9 cellular contexts compared by ENCODE assay signal in genomic region chr6:111950661-111951426, GRCh38.
DNase-seq lines count a peak whose midpoint lies in the region; ATAC-seq and TF ChIP-seq lines count a peak whose summit lies in the region.
"Had no signal": no experiment of that assay in that cellular context is flagged by ENCODE, and none has a peak within 500 bp of the region (broad histone marks: within the 10 kb centered on the region; RNA-seq: fewer than 3 reads in every experiment).

No MANE protein-coding gene starts in this region.

- no peaks in the 10 kb centered on the region for H3K27me3 Mint-ChIP-seq in stimulated activated naive CD8-positive, alpha-beta T cell treated with anti-CD3 and anti-CD28 coated beads, Interleukin-15, amount 100 ng/mL, for 72 hours
- peaks cover 7 to 14% of the 10 kb centered on the region in 2 donors for H3K27me3 Mint-ChIP-seq in natural killer cell (ENCODE audit: low read depth in 2 of 2)
- H3K27me3 Mint-ChIP-seq: activated naive CD8-positive, alpha-beta T cell had no signal

- intact Hi-C loops in sciatic nerve (cut with DNase I) (no loop called here), natural killer cell (cut with micrococcal nuclease) (no loop called here)

- DNase-seq in LNCaP clone FGC (ENCODE audit: low read depth) (peak; percentile 11), NCI-H524 treated with DMSO at 0.1 percent for 48 hours (lab: John Stamatoyannopoulos, UW) (peak; percentile 18), fibroblast of mammary gland (ENCODE audit: low read depth) (peak; percentile 59), sciatic nerve (ENCODE audit: low spot score) (no peak), natural killer cell (no peak)
- no peak for DNase-seq in stimulated activated naive CD8-positive, alpha-beta T cell treated with anti-CD3 and anti-CD28 coated beads, Interleukin-15, amount 100 ng/mL, for 72 hours

- H3K4me3 Mint-ChIP-seq in stimulated activated naive CD8-positive, alpha-beta T cell treated with anti-CD3 and anti-CD28 coated beads, Interleukin-15, amount 100 ng/mL, for 72 hours: no peak overlapping the region
- no peak overlapping the region for H3K4me3 Mint-ChIP-seq in natural killer cell
- H3K4me3 Mint-ChIP-seq: activated naive CD8-positive, alpha-beta T cell; GM23338 had no signal

- TF ChIP-seq CTCF in LNCaP clone FGC (IDR thresholded peaks at IDR 0.05; ENCODE audit: control insufficient read depth, extremely low read depth, insufficient read depth) (no peak), fibroblast of mammary gland (conservative IDR thresholded peaks at IDR 0.05; ENCODE audit: control insufficient read depth, insufficient read depth, low read depth, low read length) (no peak), natural killer cell (IDR thresholded peaks at IDR 0.05) (no peak)

- H3K4me1 Mint-ChIP-seq in stimulated activated naive CD8-positive, alpha-beta T cell treated with anti-CD3 and anti-CD28 coated beads, Interleukin-15, amount 100 ng/mL, for 72 hours: peaks cover 12% of the 10 kb centered on the region
- H3K4me1 Mint-ChIP-seq in natural killer cell: no peaks in the 10 kb centered on the region

- H3K9me3 Mint-ChIP-seq in stimulated activated naive CD8-positive, alpha-beta T cell treated with anti-CD3 and anti-CD28 coated beads, Interleukin-15, amount 100 ng/mL, for 72 hours: no peaks in the 10 kb centered on the region
- H3K9me3 Mint-ChIP-seq in natural killer cell: no peaks in the 10 kb centered on the region
- H3K9me3 Mint-ChIP-seq: GM23338 had no signal

- no peaks in the 10 kb centered on the region for H3K36me3 Mint-ChIP-seq in natural killer cell
- H3K36me3 Mint-ChIP-seq: activated naive CD8-positive, alpha-beta T cell had no signal

- ATAC-seq in sciatic nerve: peak; percentile 44
- no peak for ATAC-seq in stimulated activated naive CD8-positive, alpha-beta T cell treated with anti-CD3 and anti-CD28 coated beads, Interleukin-15, amount 100 ng/mL, for 72 hours
- ATAC-seq in GM19328 (IDR thresholded peaks at IDR 0.05; ENCODE audit: unreplicated experiment): no peak
- ATAC-seq in natural killer cell: no peak
- ATAC-seq: GM23338 had no signal

- H3K4me3 ChIP-seq in LNCaP clone FGC (ENCODE audit: low read depth, low read length) (no peak overlapping the region), fibroblast of mammary gland (ENCODE audit: control insufficient read depth, low read depth, low read length) (no peak overlapping the region)
- H3K4me3 ChIP-seq: GM23338 had no signal

- no peak overlapping the region for H3K27ac Mint-ChIP-seq in stimulated activated naive CD8-positive, alpha-beta T cell treated with anti-CD3 and anti-CD28 coated beads, Interleukin-15, amount 100 ng/mL, for 72 hours
- H3K27ac Mint-ChIP-seq in natural killer cell: no peak overlapping the region
- H3K27ac Mint-ChIP-seq: GM23338 had no signal

Comparison
In these comparisons a context has a peak if more than half of its experiments do, and no peak if none do; other contexts are left out.
1. DNase-seq: peak in LNCaP clone FGC (single experiment), NCI-H524 treated with DMSO at 0.1 percent for 48 hours (single experiment) and fibroblast of mammary gland (single experiment); none in sciatic nerve (single experiment), stimulated activated naive CD8-positive, alpha-beta T cell treated with anti-CD3 and anti-CD28 coated beads, Interleukin-15, amount 100 ng/mL, for 72 hours (0 of 2) and natural killer cell (single experiment).